8 cellular contexts compared by ENCODE assay signal in the genomic region with DNA sequence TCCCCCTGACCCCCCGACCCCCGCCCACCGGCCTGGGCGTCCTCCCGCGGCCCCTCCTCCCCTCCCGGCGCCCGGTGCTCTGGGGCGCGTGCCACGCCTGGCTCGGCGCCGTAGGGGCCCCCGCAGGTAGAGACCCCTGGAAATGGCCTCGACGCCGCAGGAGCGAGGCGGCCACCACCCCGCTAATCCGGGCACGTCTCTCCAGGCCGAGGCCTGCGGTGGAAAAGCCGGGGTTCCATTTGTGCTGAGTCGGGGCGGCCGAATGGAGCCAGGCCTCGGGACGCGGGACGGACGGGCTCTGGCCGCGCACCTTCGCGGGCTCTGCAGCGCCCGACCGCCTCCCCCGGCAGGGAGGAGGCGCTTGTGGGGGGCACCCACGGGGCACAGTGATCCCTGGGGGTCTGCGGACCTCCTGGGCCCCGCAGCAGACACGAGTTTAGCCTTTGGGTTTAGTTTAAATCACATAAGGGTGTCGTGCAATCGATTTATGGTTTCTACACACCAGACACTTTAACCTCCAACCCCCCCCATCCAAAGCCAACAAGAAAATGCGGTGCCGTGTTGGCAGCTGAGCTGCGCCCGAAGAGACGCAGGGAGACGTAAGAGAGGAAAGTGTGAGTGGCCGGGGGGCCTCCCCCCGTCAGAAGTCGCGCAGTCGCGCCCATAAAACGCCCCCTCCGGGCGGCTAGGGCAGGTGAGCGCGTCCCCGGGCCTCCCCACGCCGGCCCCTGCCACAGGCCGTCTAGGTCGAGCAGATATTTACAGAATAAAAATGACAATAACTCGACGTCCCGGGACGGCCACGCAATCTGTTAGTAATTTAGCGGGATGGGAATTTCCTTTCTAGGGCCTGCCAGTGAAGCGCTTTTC. TPM values are rescaled to one million over a fixed set of nuclear protein-coding genes. Genes with fewer than 3 reads are reported as not detected.
DNase-seq lines count a peak whose midpoint lies in the region; ATAC-seq and TF ChIP-seq lines count a peak whose summit lies in the region.

No MANE protein-coding gene starts in this region.

- TF ChIP-seq CTCF in AG10803 (conservative IDR thresholded peaks at IDR 0.05; ENCODE audit: low read length) (no peak), HL-60 (IDR thresholded peaks at IDR 0.05; ENCODE audit: insufficient read depth, low read length) (no peak)

- H3K9me3 Mint-ChIP-seq in naive B cell = no peaks in the 10 kb centered on the region

- no peaks in the 10 kb centered on the region for H3K36me3 Mint-ChIP-seq in naive B cell

- no peaks in the 10 kb centered on the region for H3K27me3 Mint-ChIP-seq in naive B cell

- H3K27ac ChIP-seq in HL-60 (replicated peaks) = no peak overlapping the region
- H3K27ac ChIP-seq in effector memory CD4-positive, alpha-beta T cell (ENCODE audit: insufficient read depth, low read length, poor library complexity, severe bottlenecking) = peak overlapping the region; percentile 54

- DNase-seq in AG10803 (ENCODE audit: low read depth) (peak; percentile 82), HL-60 (ENCODE audit: low read depth in 1 of 2, low spot score in 1 of 2) (no peak), naive B cell (peak; percentile 63)
- DNase-seq in activated CD4-positive, alpha-beta T cell treated with anti-CD3 and anti-CD28 coated beads, Interleukin-2, amount 50 U/mL, for 4 hours = peak; percentile 73 to 79
- DNase-seq in effector memory CD4-positive, alpha-beta T cell = peak in 2 of 3 donors; percentile 43 to 55
- DNase-seq in stimulated activated naive CD8-positive, alpha-beta T cell treated with anti-CD3 and anti-CD28 coated beads, Interleukin-15, Interleukin-2, amounts not matched to agents 100 U/mL and 50 U/mL, for 24 hours = peak; percentile 88

- H3K4me1 Mint-ChIP-seq in naive B cell = peaks cover 30 to 36% (median 35%) of the 10 kb centered on the region in 3 donors

- H3K4me3 ChIP-seq in AG10803 (ENCODE audit: low read length) (peak overlapping the region; percentile 5; the same call in 1 of the 2 replicates), HL-60 (replicated peaks; ENCODE audit: insufficient read depth, low read length) (peak overlapping the region; percentile 58)
- peak overlapping the region; percentile 73 for H3K4me3 ChIP-seq in effector memory CD4-positive, alpha-beta T cell (ENCODE audit: insufficient read depth, low read depth, low read length, poor library complexity, severe bottlenecking)

- H3K27me3 ChIP-seq in HL-60 (ENCODE audit: insufficient read depth, poor library complexity, severe bottlenecking) = peaks cover 15% of the 10 kb centered on the region
- no peaks in the 10 kb centered on the region for H3K27me3 ChIP-seq in effector memory CD4-positive, alpha-beta T cell (replicated peaks; ENCODE audit: control insufficient read depth, insufficient read depth, low read length, poor library complexity, severe bottlenecking)

- peak overlapping the region; percentile 53 to 97 (median 91) for H3K27ac Mint-ChIP-seq in naive B cell

- H3K36me3 ChIP-seq in effector memory CD4-positive, alpha-beta T cell (ENCODE audit: control insufficient read depth, insufficient read depth, low read length) = no peaks in the 10 kb centered on the region

- peaks cover 30% of the 10 kb centered on the region for H3K4me1 ChIP-seq in effector memory CD4-positive, alpha-beta T cell (ENCODE audit: control insufficient read depth, insufficient read depth, low read length, poor library complexity, severe bottlenecking)

- peak; percentile 19 to 22 for ATAC-seq in naive B cell (ENCODE audit: low read depth in 2 of 2)
- ATAC-seq in stimulated activated naive CD8-positive, alpha-beta T cell treated with anti-CD3 and anti-CD28 coated beads, Interleukin-15, Interleukin-2, amounts not matched to agents 100 U/mL and 50 U/mL, for 24 hours = peak; percentile 70
- ATAC-seq in GM19452 (IDR thresholded peaks at IDR 0.05; ENCODE audit: unreplicated experiment) = no peak
- ATAC-seq in GM18519 (IDR thresholded peaks at IDR 0.05; ENCODE audit: low FRiP score, unreplicated experiment) = no peak

- peak overlapping the region; percentile 79 to 95 (median 92) for H3K4me3 Mint-ChIP-seq in naive B cell

- no peaks in the 10 kb centered on the region for H3K9me3 ChIP-seq in effector memory CD4-positive, alpha-beta T cell (ENCODE audit: control insufficient read depth, low read length)

RNA-seq across cellular contexts. Expression of a gene that starts 1.1 kb away (rescaled TPM):
- 10 to 100 TPM; 35.7 to 77.8 (median 51.1) TPM for polyA plus RNA-seq in naive B cell (ENCODE audit: low read depth in 6 of 6)

Comparison
In these comparisons a context has a peak if more than half of its experiments do, and no peak if none do; other contexts are left out.
1. DNase-seq: peak in AG10803 (single experiment), activated CD4-positive, alpha-beta T cell treated with anti-CD3 and anti-CD28 coated beads, Interleukin-2, amount 50 U/mL, for 4 hours (2 of 2), effector memory CD4-positive, alpha-beta T cell (2 of 3), naive B cell (single experiment) and stimulated activated naive CD8-positive, alpha-beta T cell treated with anti-CD3 and anti-CD28 coated beads, Interleukin-15, Interleukin-2, amounts not matched to agents 100 U/mL and 50 U/mL, for 24 hours (single experiment); none in HL-60 (0 of 2).
2. H3K4me3 ChIP-seq: peak in every context shown above with its lines; median percentile 73 in effector memory CD4-positive, alpha-beta T cell; 58 in HL-60; 5 in AG10803.
3. ATAC-seq: peak in naive B cell (2 of 2) and stimulated activated naive CD8-positive, alpha-beta T cell treated with anti-CD3 and anti-CD28 coated beads, Interleukin-15, Interleukin-2, amounts not matched to agents 100 U/mL and 50 U/mL, for 24 hours (single experiment); none in GM19452 (single experiment) and GM18519 (single experiment).